ENCODE assay signal across 8 cellular contexts in the genomic region with DNA sequence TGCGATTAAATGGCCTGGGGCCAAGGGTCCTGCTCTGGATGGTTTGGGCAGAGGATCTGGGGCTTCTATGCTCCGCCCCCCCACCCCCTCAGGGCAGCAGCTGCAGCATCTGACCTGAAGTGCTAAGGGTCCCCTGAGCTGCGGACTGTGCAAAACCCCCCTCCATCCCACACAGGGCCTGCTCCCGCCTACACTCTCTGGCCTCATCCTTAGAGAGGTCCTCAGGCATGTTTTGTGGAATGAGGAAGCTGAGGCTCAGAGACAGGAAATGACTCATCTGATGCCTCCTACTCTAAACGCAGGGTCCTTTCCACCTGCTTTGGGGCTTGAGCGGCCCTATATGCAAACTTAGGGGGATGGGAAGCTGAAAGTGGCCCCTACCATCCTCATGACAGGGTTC. TPM values are rescaled to one million over a fixed set of nuclear protein-coding genes. Genes with fewer than 3 reads are reported as not detected.
A peak's percentile ranks its signal among the peaks of the same experiment; 100 is the strongest.
DNase-seq lines count a peak whose midpoint lies in the region; ATAC-seq and TF ChIP-seq lines count a peak whose summit lies in the region.

No MANE protein-coding gene starts in this region.

- in situ Hi-C loops in GM23248 (cut with MboI), result no loop called here

- no peak overlapping the region for H3K9ac ChIP-seq in GM23248

- H3K4me1 Mint-ChIP-seq in activated CD4-positive, alpha-beta T cell treated with anti-CD3 and anti-CD28 coated beads for 36 hours, result peaks cover 7% of the 10 kb centered on the region
- peaks cover 30 to 37% (median 32%) of the 10 kb centered on the region in 3 donors for H3K4me1 Mint-ChIP-seq in IgD-negative memory B cell
- H3K4me1 Mint-ChIP-seq in activated CD8-positive, alpha-beta T cell treated with anti-CD3 and anti-CD28 coated beads, Interleukin-2, amount 10 ng/mL, durations not matched to agents 7 days and 5 days (ENCODE audit: low read depth), result peaks cover 15% of the 10 kb centered on the region

- H3K9me3 Mint-ChIP-seq in activated CD4-positive, alpha-beta T cell treated with anti-CD3 and anti-CD28 coated beads for 36 hours (ENCODE audit: low read depth), result no peaks in the 10 kb centered on the region
- H3K9me3 Mint-ChIP-seq in IgD-negative memory B cell, result no peaks in the 10 kb centered on the region
- H3K9me3 Mint-ChIP-seq in activated CD8-positive, alpha-beta T cell treated with anti-CD3 and anti-CD28 coated beads, Interleukin-2, amount 10 ng/mL, durations not matched to agents 7 days and 5 days (ENCODE audit: insufficient read depth), result no peaks in the 10 kb centered on the region

- no peak for TF ChIP-seq EP300 in esophagus muscularis mucosa (IDR thresholded peaks at IDR 0.05)

- 45 to 59% methylated on average over 5 to 6 of the region's 6 CpGs for WGBS in GM23248 (ENCODE audit: low coverage in 1 of 2, low lambda C conversion rate in 2 of 2, missing lambda C conversion rate in 2 of 2), 2 experiments
- 38% methylated on average over 5 of the region's 6 CpGs for WGBS in esophagus muscularis mucosa

- peaks cover 10% of the 10 kb centered on the region; the same call in 1 of the 2 replicates for H3K4me1 ChIP-seq in GM23248 (ENCODE audit: insufficient read depth)
- peaks cover 0 to 14% (median 6%) of the 10 kb centered on the region in 4 donors for H3K4me1 ChIP-seq in esophagus muscularis mucosa

- H3K79me2 ChIP-seq in GM23248 (ENCODE audit: insufficient read depth), result no peaks in the 10 kb centered on the region

- H3F3A ChIP-seq in GM23248 (ENCODE audit: insufficient read depth), result no peaks in the 10 kb centered on the region

- H3K27ac Mint-ChIP-seq in activated CD4-positive, alpha-beta T cell treated with anti-CD3 and anti-CD28 coated beads for 36 hours, result no peak overlapping the region
- peak overlapping the region; percentile 64 to 92 (median 83) for H3K27ac Mint-ChIP-seq in IgD-negative memory B cell
- peak overlapping the region; percentile 50 for H3K27ac Mint-ChIP-seq in activated CD8-positive, alpha-beta T cell treated with anti-CD3 and anti-CD28 coated beads, Interleukin-2, amount 10 ng/mL, durations not matched to agents 7 days and 5 days

- ATAC-seq in activated CD4-positive, alpha-beta T cell treated with anti-CD3 and anti-CD28 coated beads for 36 hours, result peak; percentile 77
- peak; percentile 52 for ATAC-seq in activated CD8-positive, alpha-beta T cell treated with anti-CD3 and anti-CD28 coated beads, Interleukin-2, amount 10 ng/mL, durations not matched to agents 7 days and 5 days

- H3K9me2 ChIP-seq in GM23248 (ENCODE audit: insufficient read depth), result no peaks in the 10 kb centered on the region

- no peaks in the 10 kb centered on the region for H3K36me3 Mint-ChIP-seq in activated CD4-positive, alpha-beta T cell treated with anti-CD3 and anti-CD28 coated beads for 36 hours (ENCODE audit: low read depth)
- peaks cover 1% of the 10 kb centered on the region for H3K36me3 Mint-ChIP-seq in IgD-negative memory B cell
- no peaks in the 10 kb centered on the region for H3K36me3 Mint-ChIP-seq in activated CD8-positive, alpha-beta T cell treated with anti-CD3 and anti-CD28 coated beads, Interleukin-2, amount 10 ng/mL, durations not matched to agents 7 days and 5 days (ENCODE audit: low read depth)

- H3K27me3 ChIP-seq in GM23248 (replicated peaks; ENCODE audit: insufficient read depth) (0 out of 2 replicates have a peak, but pooled peaks cover 5% of the 10 kb centered on the region), esophagus muscularis mucosa (no peaks in the 10 kb centered on the region)

- H3K36me3 ChIP-seq in GM23248 (ENCODE audit: low read depth) (no peaks in the 10 kb centered on the region), esophagus muscularis mucosa (no peaks in the 10 kb centered on the region)

- H2AFZ ChIP-seq in GM23248, result no peak overlapping the region

- no peak overlapping the region for H3K4me3 Mint-ChIP-seq in activated CD4-positive, alpha-beta T cell treated with anti-CD3 and anti-CD28 coated beads for 36 hours
- peak overlapping the region; percentile 7 to 96 (median 48) for H3K4me3 Mint-ChIP-seq in IgD-negative memory B cell
- H3K4me3 Mint-ChIP-seq in activated CD8-positive, alpha-beta T cell treated with anti-CD3 and anti-CD28 coated beads, Interleukin-2, amount 10 ng/mL, durations not matched to agents 7 days and 5 days, result no peak overlapping the region

- TF ChIP-seq POLR2A in esophagus muscularis mucosa (IDR thresholded peaks at IDR 0.05; ENCODE audit: low read depth), result no peak

- no peaks in the 10 kb centered on the region for H4K20me1 ChIP-seq in GM23248 (ENCODE audit: insufficient read depth)

- no peak overlapping the region for H3K4me2 ChIP-seq in GM23248 (ENCODE audit: unreplicated experiment)

- POLR2A ChIA-PET in activated CD4-positive, alpha-beta T cell treated with anti-CD3 and anti-CD28 coated beads for 36 hours (lab: Charles Lee), result no interaction called here
- POLR2A ChIA-PET in activated CD8-positive, alpha-beta T cell treated with anti-CD3 and anti-CD28 coated beads, Interleukin-2, amount 10 ng/mL, durations not matched to agents 7 days and 5 days (lab: Charles Lee), result no interaction called here

- no peaks in the 10 kb centered on the region for H3K9me3 ChIP-seq in GM23248 (ENCODE audit: low read depth)
- H3K9me3 ChIP-seq in esophagus muscularis mucosa, result no peaks in the 10 kb centered on the region

- no peak for TF ChIP-seq CTCF in esophagus muscularis mucosa (IDR thresholded peaks at IDR 0.05)

- H3K27ac ChIP-seq in GM23248 (no peak overlapping the region), esophagus muscularis mucosa (replicated peaks in 1 of 4) (no peak overlapping the region)

- intact Hi-C loops in activated CD4-positive, alpha-beta T cell treated with anti-CD3 and anti-CD28 coated beads for 36 hours (cut with DNase I, micrococcal nuclease), result no loop called here
- intact Hi-C loops in esophagus muscularis mucosa (cut with DNase I), result no loop called here

- CTCF ChIA-PET in activated CD4-positive, alpha-beta T cell treated with anti-CD3 and anti-CD28 coated beads for 36 hours (lab: Charles Lee), result no interaction called here
- CTCF ChIA-PET in activated CD8-positive, alpha-beta T cell treated with anti-CD3 and anti-CD28 coated beads, Interleukin-2, amount 10 ng/mL, durations not matched to agents 7 days and 5 days (lab: Charles Lee), result interaction anchor here (1.7 to 1.9 kb wide), 2 partner anchors 23 to 24 kb away, joined by 8 to 10 read pairs; no protein-coding TSS in a partner anchor

- no peak for DNase-seq in activated CD4-positive, alpha-beta T cell treated with anti-CD3 and anti-CD28 coated beads for 36 hours
- DNase-seq in activated CD4-positive, alpha-beta T cell treated with anti-CD3 and anti-CD28 coated beads for 1 hour, result no peak
- DNase-seq in GM23248 (peak; percentile 72), kidney glomerular epithelial cell (lab: John Stamatoyannopoulos, UW) (peak; percentile 38), DMS114 treated with DMSO at 0.1 percent for 48 hours (lab: John Stamatoyannopoulos, UW; ENCODE audit: unreplicated experiment) (no peak), esophagus muscularis mucosa (ENCODE audit: extremely low spot score) (no peak)
- peak; percentile 27 for DNase-seq in activated CD8-positive, alpha-beta T cell treated with anti-CD3 and anti-CD28 coated beads, Interleukin-2, amount 10 ng/mL, durations not matched to agents 7 days and 5 days

- H3K27me3 Mint-ChIP-seq in activated CD4-positive, alpha-beta T cell treated with anti-CD3 and anti-CD28 coated beads for 36 hours, result no peaks in the 10 kb centered on the region
- no peaks in the 10 kb centered on the region for H3K27me3 Mint-ChIP-seq in IgD-negative memory B cell
- peaks cover 2% of the 10 kb centered on the region for H3K27me3 Mint-ChIP-seq in activated CD8-positive, alpha-beta T cell treated with anti-CD3 and anti-CD28 coated beads, Interleukin-2, amount 10 ng/mL, durations not matched to agents 7 days and 5 days (ENCODE audit: low read depth)

- H3K4me3 ChIP-seq in GM23248 (no peak overlapping the region), esophagus muscularis mucosa (no peak overlapping the region)

RNA-seq across cellular contexts. Expression of gene CTSH, which starts 59.5 kb away (rescaled TPM):
- total RNA-seq in activated CD4-positive, alpha-beta T cell treated with anti-CD3 and anti-CD28 coated beads for 36 hours, result 10 to 100 TPM; 11.2 to 15.1 TPM
- total RNA-seq in GM23248 (2014; rRNA removed; shearing (Covaris generic)), result 1.3 and 5.2 TPM in 2 replicates
- polyA plus RNA-seq in GM23248 (2016; fragmentation: Nextera tagmentation; extraction: Ambion mirVana), result 1.7 and 2.5 TPM in 2 replicates
- 615 TPM for polyA plus RNA-seq in IgD-negative memory B cell
- total RNA-seq in activated CD8-positive, alpha-beta T cell treated with anti-CD3 and anti-CD28 coated beads, Interleukin-2, amount 10 ng/mL, durations not matched to agents 7 days and 5 days, result 10 to 100 TPM; 34.0 to 35.3 TPM
- total RNA-seq in esophagus muscularis mucosa, result 100 to 1,000 TPM in 1 of 4 donors, 10 to 100 TPM in 3; 56.1 to 114 (median 74.9) TPM

Comparison
In these comparisons a context has a peak if more than half of its experiments do, and no peak if none do; other contexts are left out.
1. DNase-seq: peak in GM23248 (single experiment), activated CD8-positive, alpha-beta T cell treated with anti-CD3 and anti-CD28 coated beads, Interleukin-2, amount 10 ng/mL, durations not matched to agents 7 days and 5 days (single experiment) and kidney glomerular epithelial cell (single experiment); none in activated CD4-positive, alpha-beta T cell treated with anti-CD3 and anti-CD28 coated beads for 36 hours (single experiment), activated CD4-positive, alpha-beta T cell treated with anti-CD3 and anti-CD28 coated beads for 1 hour (single experiment), DMS114 treated with DMSO at 0.1 percent for 48 hours (single experiment) and esophagus muscularis mucosa (single experiment).
2. H3K4me3 Mint-ChIP-seq: peak in IgD-negative memory B cell (4 of 4); none in activated CD4-positive, alpha-beta T cell treated with anti-CD3 and anti-CD28 coated beads for 36 hours (single experiment) and activated CD8-positive, alpha-beta T cell treated with anti-CD3 and anti-CD28 coated beads, Interleukin-2, amount 10 ng/mL, durations not matched to agents 7 days and 5 days (single experiment).